In genomic region chr3:142993958-142994442, GRCh38 we compare ENCODE assay signal across 8 cellular contexts. TPM values are rescaled to one million over a fixed set of nuclear protein-coding genes. Genes with fewer than 3 reads are reported as not detected.
A peak's percentile ranks its signal among the peaks of the same experiment; 100 is the strongest.
DNase-seq lines count a peak whose midpoint lies in the region; ATAC-seq, FAIRE-seq and TF ChIP-seq lines count a peak whose summit lies in the region.

No MANE protein-coding gene starts in this region.

- intact Hi-C loops in activated CD4-positive, alpha-beta T cell treated with anti-CD3 and anti-CD28 coated beads for 36 hours (cut with DNase I, micrococcal nuclease) = loop anchor here (1.0 to 5.0 kb wide), 4 partner anchors 65 to 407 kb away; no protein-coding TSS in a partner anchor

- no peak overlapping the region for H3K14ac ChIP-seq in mesenchymal stem cell (ENCODE audit: low read length in 2 of 2)

- no peak for TF ChIP-seq POLR2A in A549 (IDR thresholded peaks at IDR 0.05; ENCODE audit: low read length)

- CTCF ChIA-PET in A549 (lab: Yijun Ruan, JAX) = interaction anchor here (0.6 to 13.9 kb wide), 44 partner anchors 9 to 489 kb away, joined by 3 to 264 read pairs (median 5); no protein-coding TSS in a partner anchor
- CTCF ChIA-PET in activated CD4-positive, alpha-beta T cell treated with anti-CD3 and anti-CD28 coated beads for 36 hours (lab: Charles Lee) = interaction anchor here (0.6 to 9.2 kb wide), 8 partner anchors 8 to 164 kb away, joined by 3 to 65 read pairs (median 4); no protein-coding TSS in a partner anchor

- H3K18ac ChIP-seq in mesenchymal stem cell (ENCODE audit: low read depth in 1 of 2, low read length in 2 of 2) = no peak overlapping the region

- H2AFZ ChIP-seq in mesenchymal stem cell (ENCODE audit: low read depth, low read length) = no peak overlapping the region

- H2BK120ac ChIP-seq in mesenchymal stem cell (ENCODE audit: low read depth, low read length) = no peak overlapping the region

- no peaks in the 10 kb centered on the region for H3K9me3 ChIP-seq in A549
- no peaks in the 10 kb centered on the region for H3K9me3 ChIP-seq in mesenchymal stem cell (ENCODE audit: control insufficient read depth, low read length)

- POLR2A ChIA-PET in A549 (lab: Yijun Ruan, JAX) = no interaction called here
- POLR2A ChIA-PET in activated CD4-positive, alpha-beta T cell treated with anti-CD3 and anti-CD28 coated beads for 36 hours (lab: Charles Lee) = no interaction called here

- no peaks in the 10 kb centered on the region for H3K79me1 ChIP-seq in mesenchymal stem cell (replicated peaks; ENCODE audit: low read length, poor library complexity, severe bottlenecking)

- ATAC-seq in A549 (peak; percentile 54 to 90; a peak in 5 of 6 replicates), GM18498 (IDR thresholded peaks at IDR 0.05; ENCODE audit: unreplicated experiment) (peak; percentile 69), HG03342 (IDR thresholded peaks at IDR 0.05; ENCODE audit: unreplicated experiment) (peak; percentile 75)
- peak; percentile 74 for ATAC-seq in activated CD4-positive, alpha-beta T cell treated with anti-CD3 and anti-CD28 coated beads for 36 hours

- no peak overlapping the region for H3K4ac ChIP-seq in mesenchymal stem cell (ENCODE audit: low read depth in 1 of 2, low read length in 2 of 2)

- H3K27me3 ChIP-seq in mesenchymal stem cell (ENCODE audit: control insufficient read depth in 1 of 2, insufficient read depth in 1 of 2, low read length in 2 of 2) = no peaks in the 10 kb centered on the region

- no peak overlapping the region for H3K9ac ChIP-seq in mesenchymal stem cell (ENCODE audit: low read length)

- H3K4me3 ChIP-seq in A549 (no peak overlapping the region), mesenchymal stem cell (ENCODE audit: insufficient read depth in 1 of 2, low read depth in 1 of 2, low read length in 2 of 2) (no peak overlapping the region)

- no peak overlapping the region for H2BK12ac ChIP-seq in mesenchymal stem cell (ENCODE audit: low read length in 2 of 2)

- H2BK5ac ChIP-seq in mesenchymal stem cell (ENCODE audit: low read depth, low read length, poor library complexity, severe bottlenecking) = no peak overlapping the region

- peaks cover 5% of the 10 kb centered on the region for H3K27me3 Mint-ChIP-seq in activated CD4-positive, alpha-beta T cell treated with anti-CD3 and anti-CD28 coated beads for 36 hours

- no peak overlapping the region for H3K4me3 Mint-ChIP-seq in activated CD4-positive, alpha-beta T cell treated with anti-CD3 and anti-CD28 coated beads for 36 hours

- H3K4me1 ChIP-seq in A549 (peaks cover 10% of the 10 kb centered on the region; the same call in 2 of the 3 replicates), mesenchymal stem cell (ENCODE audit: control insufficient read depth, insufficient read depth, low read depth, low read length) (peaks cover 5% of the 10 kb centered on the region)

- WGBS in A549 (ENCODE audit: missing lambda C conversion rate) = 23% methylated on average over 4 of the region's 4 CpGs
- WGBS in mesenchymal stem cell = 23% methylated on average over 4 of the region's 4 CpGs

- no peak for TF ChIP-seq EP300 in A549 (IDR thresholded peaks at IDR 0.05)

- H4K91ac ChIP-seq in mesenchymal stem cell (ENCODE audit: low read length) = no peak overlapping the region

- peak; percentile 95 for TF ChIP-seq CTCF in A549 (IDR thresholded peaks at IDR 0.05)

- H3K23ac ChIP-seq in mesenchymal stem cell (ENCODE audit: low read length in 2 of 2) = no peak overlapping the region

- H3K4me2 ChIP-seq in A549 (no peak overlapping the region), mesenchymal stem cell (ENCODE audit: low read length, poor library complexity, severe bottlenecking) (no peak overlapping the region)

- no peak for FAIRE-seq in A549 (lab: Jason Lieb, UNC)

- H2BK15ac ChIP-seq in mesenchymal stem cell (ENCODE audit: low read depth, poor library complexity, severe bottlenecking) = no peak overlapping the region

- peak; percentile 69 to 78 for DNase-seq in A549 (ENCODE audit: low read depth in 1 of 2, low spot score in 1 of 2)
- DNase-seq in NCI-H345 treated with DMSO at 0.1 percent for 48 hours (lab: John Stamatoyannopoulos, UW; ENCODE audit: unreplicated experiment) = peak; percentile 9
- DNase-seq in activated CD4-positive, alpha-beta T cell treated with anti-CD3 and anti-CD28 coated beads for 36 hours = peak; percentile 76
- DNase-seq in dermis microvascular lymphatic vessel endothelial cell (ENCODE audit: low read depth in 2 of 2) = peak; percentile 37 to 74
- DNase-seq in mesenchymal stem cell = peak; percentile 73
- DNase-seq in stimulated activated CD8-positive, alpha-beta memory T cell treated with anti-CD3 and anti-CD28 coated beads, Interleukin-7, amount 100 ng/mL, for 1 hour (ENCODE audit: low read depth in 2 of 2) = peak; percentile 15 to 28

- no peaks in the 10 kb centered on the region for H3K9me3 Mint-ChIP-seq in activated CD4-positive, alpha-beta T cell treated with anti-CD3 and anti-CD28 coated beads for 36 hours (ENCODE audit: low read depth)

- no peaks in the 10 kb centered on the region for H3K36me3 Mint-ChIP-seq in activated CD4-positive, alpha-beta T cell treated with anti-CD3 and anti-CD28 coated beads for 36 hours (ENCODE audit: low read depth)

- H3K36me3 ChIP-seq in mesenchymal stem cell (ENCODE audit: control insufficient read depth in 1 of 2, insufficient read depth in 2 of 2, low read depth in 1 of 2, low read length in 2 of 2) = no peaks in the 10 kb centered on the region

- TF ChIP-seq RAD21 in A549 (conservative IDR thresholded peaks at IDR 0.05 in 1 of 2, IDR thresholded peaks at IDR 0.05 in 1 of 2) = peak; percentile 93 to 94

- H3K27ac ChIP-seq in A549 (no peak overlapping the region), mesenchymal stem cell (ENCODE audit: low read length, poor library complexity, severe bottlenecking) (no peak overlapping the region)

- no peak overlapping the region for H4K8ac ChIP-seq in mesenchymal stem cell (ENCODE audit: low read length)

- no peak overlapping the region for H2AK5ac ChIP-seq in mesenchymal stem cell (ENCODE audit: low read length, severe bottlenecking)

- H3K4me1 Mint-ChIP-seq in activated CD4-positive, alpha-beta T cell treated with anti-CD3 and anti-CD28 coated beads for 36 hours = peaks cover 4% of the 10 kb centered on the region

- H3K27ac Mint-ChIP-seq in activated CD4-positive, alpha-beta T cell treated with anti-CD3 and anti-CD28 coated beads for 36 hours = no peak overlapping the region

TF ChIP-seq in A549, 52 proteins besides CTCF, POLR2A, EP300 and RAD21 (continues in another document):
- TF ChIP-seq SMC3 (IDR thresholded peaks at IDR 0.05) = peak; percentile 90
- no peak for TF ChIP-seq HDAC2 (IDR thresholded peaks at IDR 0.05)
- no peak for TF ChIP-seq MYC (IDR thresholded peaks at IDR 0.05; ENCODE audit: borderline replicate concordance, low read length)
- no peak for TF ChIP-seq MAFK (IDR thresholded peaks at IDR 0.05; ENCODE audit: partially characterized antibody)
- no peak for TF ChIP-seq BHLHE40 (IDR thresholded peaks at IDR 0.05; ENCODE audit: low read depth, low read length)
- peak in 1 of 2 experiments; percentile 61; a peak in 1 of 4 replicates for TF ChIP-seq CEBPB (IDR thresholded peaks at IDR 0.05)
- no peak for TF ChIP-seq ZC3H11A (IDR thresholded peaks at IDR 0.05)
- TF ChIP-seq NR3C1 (IDR thresholded peaks at IDR 0.05) = no peak
- no peak for TF ChIP-seq SREBF2 (IDR thresholded peaks at IDR 0.05)
- TF ChIP-seq MAX (IDR thresholded peaks at IDR 0.05) = peak; percentile 29; the same call in 1 of the 2 replicates
- TF ChIP-seq NPAS2 (CRISPR knock-in tag; IDR thresholded peaks at IDR 0.05; ENCODE audit: borderline replicate concordance) = no peak
- TF ChIP-seq CHD4 (IDR thresholded peaks at IDR 0.05; ENCODE audit: borderline replicate concordance) = no peak
- TF ChIP-seq CBX8 (IDR thresholded peaks at IDR 0.05) = no peak
- TF ChIP-seq CHD2 (IDR thresholded peaks at IDR 0.05; ENCODE audit: low read length, partially characterized antibody) = no peak
- no peak for TF ChIP-seq FOXS1 (CRISPR knock-in tag; IDR thresholded peaks at IDR 0.05)
- no peak for TF ChIP-seq ATOH8 (CRISPR knock-in tag; IDR thresholded peaks at IDR 0.05; ENCODE audit: low read depth)

RNA-seq across cellular contexts. Expression of gene U2SURP, which starts 7.4 kb away (rescaled TPM):
- 109 and 166 TPM in 2 replicates for polyA plus RNA-seq in A549 (2011; rRNA removed)
- polyA plus RNA-seq in A549 (2012; cell fraction: cytosol; rRNA removed) = 15.6 and 20.1 TPM in 2 replicates
- 15.9 and 22.4 TPM in 2 replicates for polyA plus RNA-seq in A549 (2012; cell fraction: nucleus; rRNA removed)
- 87.8 to 104 TPM (median 90.1 TPM) in 3 replicates for polyA plus RNA-seq in A549 (2017; fragmentation: RNase III; extraction: RNeasy Plus Mini Kit Qiagen cat#74134 plus additional on column Dnase treatment)
- polyA minus RNA-seq in A549 (2011; rRNA and poly(A)+ RNA removed) = 75.1 and 82.8 TPM in 2 replicates
- total RNA-seq in activated CD4-positive, alpha-beta T cell treated with anti-CD3 and anti-CD28 coated beads for 36 hours = 100 to 1,000 TPM; 208 to 248 TPM
- 20.6 and 22.5 TPM in 2 replicates for total RNA-seq in dermis microvascular lymphatic vessel endothelial cell
- 51.1 TPM for polyA plus RNA-seq in mesenchymal stem cell (2013, experiment 1 of 2)
- 49.3 TPM for polyA plus RNA-seq in mesenchymal stem cell (2013, experiment 2 of 2)

RNA-seq across cellular contexts. Expression of gene PAQR9, which starts 30.5 kb away (rescaled TPM):
- 3.0 TPM in 2 replicates for polyA plus RNA-seq in A549 (2011; rRNA removed)
- 5.5 and 7.1 TPM in 2 replicates for polyA plus RNA-seq in A549 (2012; cell fraction: cytosol; rRNA removed)
- polyA plus RNA-seq in A549 (2012; cell fraction: nucleus; rRNA removed) = 5.0 and 9.9 TPM in 2 replicates
- 2.8 to 3.1 TPM (median 3.0 TPM) in 3 replicates for polyA plus RNA-seq in A549 (2017; fragmentation: RNase III; extraction: RNeasy Plus Mini Kit Qiagen cat#74134 plus additional on column Dnase treatment)
- 2.7 TPM in 2 replicates for polyA minus RNA-seq in A549 (2011; rRNA and poly(A)+ RNA removed)
- total RNA-seq in activated CD4-positive, alpha-beta T cell treated with anti-CD3 and anti-CD28 coated beads for 36 hours = not detected
- not detected in 2 replicates for total RNA-seq in dermis microvascular lymphatic vessel endothelial cell
- not detected for polyA plus RNA-seq in mesenchymal stem cell (2013, experiment 1 of 2)
- polyA plus RNA-seq in mesenchymal stem cell (2013, experiment 2 of 2) = not detected

Comparison
In these comparisons a context has a peak if more than half of its experiments do, and no peak if none do; other contexts are left out.
1. DNase-seq: peak in every context shown above with its lines; median percentile 76 in activated CD4-positive, alpha-beta T cell treated with anti-CD3 and anti-CD28 coated beads for 36 hours; 74 in A549; 73 in mesenchymal stem cell; 56 in dermis microvascular lymphatic vessel endothelial cell; 22 in stimulated activated CD8-positive, alpha-beta memory T cell treated with anti-CD3 and anti-CD28 coated beads, Interleukin-7, amount 100 ng/mL, for 1 hour; 9 in NCI-H345 treated with DMSO at 0.1 percent for 48 hours.